ENCODE assay signal across 2 cellular contexts in genomic region chr5:177005619-177006264, GRCh38.
TF ChIP-seq lines count a peak whose summit lies in the region.

No MANE protein-coding gene starts in this region.

TF ChIP-seq in IMR-90, 13 proteins besides CTCF, POLR2A, EP300 and RAD21:
- TF ChIP-seq MAFK (IDR thresholded peaks at IDR 0.05; ENCODE audit: low read depth, low read length) = no peak
- TF ChIP-seq RFX5 (IDR thresholded peaks at IDR 0.05; ENCODE audit: low read depth, low read length) = no peak
- TF ChIP-seq MAZ (IDR thresholded peaks at IDR 0.05; ENCODE audit: borderline replicate concordance, low read depth, low read length) = 0 out of 2 replicates have a peak, but pooled peaks have one; percentile 22

TF ChIP-seq in SK-N-SH, 30 proteins besides CTCF, POLR2A, EP300 and RAD21:
- 0 out of 2 replicates have a peak, but pooled peaks have one; percentile 11 for TF ChIP-seq TAF1 (IDR thresholded peaks at IDR 0.05; ENCODE audit: borderline replicate concordance, low read depth, low read length)
- TF ChIP-seq EZH2phosphoT487 (IDR thresholded peaks at IDR 0.05; ENCODE audit: borderline replicate concordance, low read depth) = no peak
- TF ChIP-seq MXI1 (IDR thresholded peaks at IDR 0.05; ENCODE audit: low read depth, low read length) = 0 out of 2 replicates have a peak, but pooled peaks have one; percentile 15
